ENCODE assay signal across 8 cellular contexts in the genomic region with DNA sequence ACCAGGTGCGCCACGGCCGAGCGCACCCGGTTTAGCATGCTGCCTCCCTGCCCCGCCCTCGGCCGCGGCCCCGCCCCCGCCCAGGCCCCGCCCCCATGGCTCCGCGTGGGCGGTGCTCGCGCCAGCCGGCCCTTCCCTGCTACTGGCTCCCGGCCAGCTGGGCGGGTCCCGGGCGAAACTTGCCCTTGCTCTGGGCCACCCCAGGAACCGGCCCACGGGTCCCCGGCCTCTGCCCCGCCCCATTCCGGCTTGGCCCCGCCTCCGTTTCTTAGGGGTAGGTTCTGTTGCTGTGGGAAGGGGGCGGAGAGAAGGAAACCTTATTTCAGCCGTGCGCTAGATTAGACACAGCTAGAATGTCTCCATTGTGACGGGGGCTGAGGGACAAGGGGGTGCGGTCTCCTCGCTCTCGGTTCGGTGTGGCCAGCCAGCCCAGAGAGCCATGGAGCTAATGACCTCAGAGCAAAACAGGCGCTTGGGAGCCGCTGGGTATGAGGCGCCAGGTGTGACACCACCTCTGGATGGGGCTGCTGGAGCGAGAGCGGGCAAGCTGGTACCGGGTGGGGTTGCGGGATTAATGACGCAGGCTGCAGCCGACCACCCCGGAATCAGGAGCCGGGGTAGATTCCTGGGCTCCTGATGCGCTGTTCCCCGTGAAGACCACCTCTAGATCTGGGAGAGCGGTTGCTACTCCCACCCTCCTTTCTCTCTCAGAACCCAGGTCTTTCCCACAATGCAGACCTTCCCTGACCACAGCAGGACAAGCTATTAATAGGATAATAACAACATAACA. TPM values are rescaled to one million over a fixed set of nuclear protein-coding genes. Genes with fewer than 3 reads are reported as not detected.
DNase-seq lines count a peak whose midpoint lies in the region; TF ChIP-seq lines count a peak whose summit lies in the region.

Gene PPM1J, minus strand, starts transcription at position 69 of the 790 bp plus-strand sequence. Its CDS starts 31 bp downstream, at position 38.

- H3K4me3 ChIP-seq in H7 (ENCODE audit: insufficient read depth, low read depth, low read length) (peak within 1 kb of the TSS; percentile 81), LNCaP clone FGC (ENCODE audit: low read depth, low read length) (peak within 1 kb of the TSS; percentile 60), subcutaneous abdominal adipose tissue (ENCODE audit: low read depth in 1 of 5, low read length in 5 of 5) (peak within 1 kb of the TSS; percentile 65 to 77 (median 68))

- peaks cover 1% of the 10 kb centered on the region for H3K36me3 ChIP-seq in H7 (replicated peaks; ENCODE audit: control insufficient read depth, insufficient read depth, low read length)
- no peaks in the 10 kb centered on the region for H3K36me3 ChIP-seq in subcutaneous abdominal adipose tissue (ENCODE audit: control insufficient read depth in 5 of 5, insufficient read depth in 5 of 5, low read length in 5 of 5)

- H3K9me3 ChIP-seq in subcutaneous abdominal adipose tissue (ENCODE audit: control insufficient read depth in 5 of 5, low read length in 5 of 5), result no peaks in the 10 kb centered on the region

- DNase-seq in G401 (ENCODE audit: low spot score) (peak; percentile 79), H7 (peak; percentile 100), LNCaP clone FGC (ENCODE audit: low read depth) (no peak), SK-MEL-5 (ENCODE audit: low read depth, low spot score) (peak; percentile 92), globus pallidus (ENCODE audit: low spot score) (peak; percentile 78), nucleus accumbens (lab: John Stamatoyannopoulos, UW) (peak in 54 of 56 donors; percentile 27 to 92 (median 71))
- DNase-seq in activated naive CD4-positive, alpha-beta T cell treated with Interleukin-2 at 50 U/mL for 16 hours, result peak; percentile 100

- peaks cover 57% of the 10 kb centered on the region for H3K27me3 ChIP-seq in H7 (ENCODE audit: control insufficient read depth, insufficient read depth, low read length)
- H3K27me3 ChIP-seq in subcutaneous abdominal adipose tissue (ENCODE audit: control insufficient read depth in 5 of 5, insufficient read depth in 4 of 5, low read length in 5 of 5), result peaks cover 0 to 5% (median 3%) of the 10 kb centered on the region in 5 donors

- TF ChIP-seq CTCF in LNCaP clone FGC (IDR thresholded peaks at IDR 0.05; ENCODE audit: control insufficient read depth, extremely low read depth, insufficient read depth), result no peak

- in situ Hi-C loops in G401 (cut with HindIII; ENCODE audit: low sequenced_read_pairs) (loop anchor here (5.0 kb wide), 1 partner anchor 82 kb away; no protein-coding TSS in a partner anchor), SK-MEL-5 (cut with HindIII; ENCODE audit: low pct_unique_long_range_greater_than_20kb, low sequenced_read_pairs) (no loop called here)

- H3K9ac ChIP-seq in subcutaneous abdominal adipose tissue (ENCODE audit: low read length in 5 of 5), result peak within 1 kb of the TSS; percentile 5 to 68 (median 57)

- peak within 1 kb of the TSS; percentile 57 for H3K27ac ChIP-seq in subcutaneous abdominal adipose tissue (ENCODE audit: low read depth, low read length)

- H3K4me1 ChIP-seq in subcutaneous abdominal adipose tissue (ENCODE audit: control insufficient read depth in 5 of 5, insufficient read depth in 5 of 5, low read length in 5 of 5), result peaks cover 4 to 36% (median 30%) of the 10 kb centered on the region in 5 donors

RNA-seq across cellular contexts. Expression of gene PPM1J, which starts in this region (rescaled TPM):
- 10.1 and 13.2 TPM in 2 replicates for total RNA-seq in G401 (2014; rRNA removed; shearing (Covaris generic))
- total RNA-seq in H7 (2014; rRNA removed; shearing (Covaris generic)), result 4.6 and 7.7 TPM in 2 replicates
- 0.40 and 0.61 TPM in 2 replicates for total RNA-seq in SK-MEL-5 (2014; rRNA removed; shearing (Covaris generic))
- polyA plus RNA-seq in SK-MEL-5 (2015; cell fraction: cytosol; rRNA removed), result 1.2 and 1.6 TPM in 2 replicates
- polyA plus RNA-seq in SK-MEL-5 (2015; cell fraction: nucleus; rRNA removed), result 2.5 and 14.7 TPM in 2 replicates
